In the genomic region with DNA sequence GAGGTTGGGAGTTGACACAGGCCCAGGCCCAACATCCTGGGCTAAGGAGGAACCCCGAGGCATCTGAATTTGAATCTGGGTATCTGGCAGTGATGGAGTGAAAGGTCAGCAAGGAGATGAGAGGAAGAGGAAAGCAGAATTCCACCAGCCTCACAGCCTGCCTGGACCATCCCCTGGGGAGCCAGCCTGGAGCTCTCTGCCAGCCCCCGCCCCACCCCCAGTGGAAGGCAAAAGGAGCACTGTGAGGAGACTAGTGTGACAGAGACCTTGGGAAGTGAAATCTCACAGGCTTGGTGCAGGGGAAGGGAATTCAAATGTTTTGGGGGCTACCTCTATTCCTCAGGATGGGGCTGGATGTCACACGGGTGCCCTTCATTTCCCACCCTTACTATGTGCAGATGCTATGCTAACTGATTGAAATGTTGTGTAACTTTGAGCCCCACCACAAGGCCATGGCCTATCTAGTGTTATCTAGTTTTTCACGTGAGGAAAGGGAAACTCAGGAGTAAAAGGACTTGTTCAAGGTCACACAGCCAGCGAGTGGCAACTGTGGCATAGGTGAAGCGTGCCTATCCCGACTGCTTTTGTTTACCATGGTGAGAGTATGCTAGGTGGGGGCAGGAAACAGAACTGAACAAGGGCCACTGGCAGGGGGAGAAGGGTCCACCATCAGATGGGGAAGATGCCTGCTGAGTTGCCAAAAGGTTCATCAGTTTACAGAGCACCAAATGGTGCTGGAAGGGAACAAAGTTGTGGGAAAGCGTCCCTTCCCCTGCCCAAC, we compare ENCODE assay signal across 10 cellular contexts. TPM values are rescaled to one million over a fixed set of nuclear protein-coding genes. Genes with fewer than 3 reads are reported as not detected.
A peak's percentile ranks its signal among the peaks of the same experiment; 100 is the strongest.
DNase-seq lines count a peak whose midpoint lies in the region; ATAC-seq and TF ChIP-seq lines count a peak whose summit lies in the region.
"Had no signal": no experiment of that assay in that cellular context is flagged by ENCODE, and none has a peak within 500 bp of the region (broad histone marks: within the 10 kb centered on the region; RNA-seq: fewer than 3 reads in every experiment).

No MANE protein-coding gene starts in this region.

- TF ChIP-seq CTCF in CD8-positive, alpha-beta T cell (IDR thresholded peaks at IDR 0.05) = no peak

- H3K36me3 Mint-ChIP-seq in CD8-positive, alpha-beta T cell = no peaks in the 10 kb centered on the region
- no peaks in the 10 kb centered on the region for H3K36me3 Mint-ChIP-seq in T-cell

- peaks cover 31% of the 10 kb centered on the region for H3K4me1 Mint-ChIP-seq in CD8-positive, alpha-beta T cell (ENCODE audit: low read depth)
- H3K4me1 Mint-ChIP-seq in T-cell = peaks cover 33 to 42% (median 39%) of the 10 kb centered on the region in 3 donors

- CTCF ChIA-PET in CD8-positive, alpha-beta T cell (lab: Charles Lee) = interaction anchor here (0.7 to 3.5 kb wide), 3 partner anchors 10 to 20 kb away, joined by 3 to 19 read pairs (median 3); no protein-coding TSS in a partner anchor
- CTCF ChIA-PET in T-cell (lab: Charles Lee) = interaction anchor here (0.6 to 0.9 kb wide), 3 partner anchors 88 to 194 kb away, joined by 3 to 5 read pairs (median 5); no protein-coding TSS in a partner anchor

- no peaks in the 10 kb centered on the region for H3K9me3 ChIP-seq in CD8-positive, alpha-beta T cell (ENCODE audit: low read length)
- H3K9me3 ChIP-seq in iPS-18a (ENCODE audit: control insufficient read depth, low read depth, low read length) = no peaks in the 10 kb centered on the region

- H3K27me3 Mint-ChIP-seq in CD8-positive, alpha-beta T cell (ENCODE audit: low read depth) = no peaks in the 10 kb centered on the region
- no peaks in the 10 kb centered on the region for H3K27me3 Mint-ChIP-seq in T-cell

- DNase-seq in CD8-positive, alpha-beta T cell = no peak
- DNase-seq in T-cell = no peak
- no peak for DNase-seq in cerebellar nuclear complex (lab: John Stamatoyannopoulos, UW)
- no peak for DNase-seq in NCI-H1694 treated with DMSO at 0.1 percent for 48 hours (lab: John Stamatoyannopoulos, UW)
- DNase-seq: DND-41 had no signal

- no peaks in the 10 kb centered on the region for H3K27me3 ChIP-seq in CD8-positive, alpha-beta T cell (ENCODE audit: insufficient read depth, low read length)
- no peaks in the 10 kb centered on the region for H3K27me3 ChIP-seq in iPS-18a (ENCODE audit: control insufficient read depth, insufficient read depth, low read length)
- H3K27me3 ChIP-seq in rectal smooth muscle tissue (ENCODE audit: control insufficient read depth, insufficient read depth, low read length) = no peaks in the 10 kb centered on the region

- H3K36me3 ChIP-seq in CD8-positive, alpha-beta T cell (ENCODE audit: insufficient read depth, low read length) = no peaks in the 10 kb centered on the region
- H3K36me3 ChIP-seq in iPS-18a (ENCODE audit: control insufficient read depth, low read depth, low read length) (no peaks in the 10 kb centered on the region), rectal smooth muscle tissue (ENCODE audit: control insufficient read depth, insufficient read depth, low read length) (no peaks in the 10 kb centered on the region)

- H3K27ac Mint-ChIP-seq in CD8-positive, alpha-beta T cell = no peak overlapping the region
- H3K27ac Mint-ChIP-seq in T-cell = peak overlapping the region in 1 of 2 donors; percentile 29
- H3K27ac Mint-ChIP-seq: activated T-helper 2 cell treated with anti-CD3 and anti-CD28 coated beads, Interferon-gamma antibody, Interleukin-2, Interleukin-4, amounts not matched to agents 10 μg/mL and 5 μg/mL and 100 μg/mL, durations not matched to agents 14 hours and 24 hours and 36 hours had no signal

- no peak for ATAC-seq in CD8-positive, alpha-beta T cell
- ATAC-seq in T-cell (replicated peaks in 1 of 4) (no peak), HG03432 (IDR thresholded peaks at IDR 0.05; ENCODE audit: unreplicated experiment) (no peak), HG02623 (IDR thresholded peaks at IDR 0.05; ENCODE audit: unreplicated experiment) (no peak)

- H3K4me3 ChIP-seq in CD8-positive, alpha-beta T cell (ENCODE audit: low read depth, low read length) = no peak overlapping the region
- H3K4me3 ChIP-seq in iPS-18a (ENCODE audit: low read length) (peak overlapping the region; percentile 42), rectal smooth muscle tissue (ENCODE audit: low read length) (peak overlapping the region; percentile 57)

- intact Hi-C loops in CD8-positive, alpha-beta T cell (cut with DNase I, micrococcal nuclease) = no loop called here

- no peaks in the 10 kb centered on the region for H3K9me3 Mint-ChIP-seq in CD8-positive, alpha-beta T cell
- no peaks in the 10 kb centered on the region for H3K9me3 Mint-ChIP-seq in T-cell
- H3K9me3 Mint-ChIP-seq: activated T-helper 2 cell treated with anti-CD3 and anti-CD28 coated beads, Interferon-gamma antibody, Interleukin-2, Interleukin-4, amounts not matched to agents 10 μg/mL and 5 μg/mL and 100 μg/mL, durations not matched to agents 14 hours and 24 hours and 36 hours had no signal

- peak overlapping the region; percentile 56 for H3K9ac ChIP-seq in iPS-18a (ENCODE audit: low read length)
- no peak overlapping the region for H3K9ac ChIP-seq in rectal smooth muscle tissue (ENCODE audit: low read length)

- peak overlapping the region; percentile 16 for H3K4me3 Mint-ChIP-seq in CD8-positive, alpha-beta T cell
- H3K4me3 Mint-ChIP-seq in T-cell = peak overlapping the region; percentile 3 to 48 (median 41)

- H3K27ac ChIP-seq in CD8-positive, alpha-beta T cell (ENCODE audit: low read depth, low read length) = no peak overlapping the region
- H3K27ac ChIP-seq in iPS-18a (ENCODE audit: low read length) (no peak overlapping the region), rectal smooth muscle tissue (ENCODE audit: low read depth, low read length) (peak overlapping the region; percentile 84)

- H3K4me1 ChIP-seq in CD8-positive, alpha-beta T cell (ENCODE audit: insufficient read depth, low read length) = no peaks in the 10 kb centered on the region
- H3K4me1 ChIP-seq in iPS-18a (ENCODE audit: control insufficient read depth, low read depth, low read length) = peaks cover 56% of the 10 kb centered on the region
- peaks cover 61% of the 10 kb centered on the region for H3K4me1 ChIP-seq in rectal smooth muscle tissue (ENCODE audit: control insufficient read depth, insufficient read depth, low read length)

- POLR2A ChIA-PET in CD8-positive, alpha-beta T cell (lab: Charles Lee) = interaction anchor here (0.5 kb wide), 1 partner anchor 147 kb away, joined by 3 read pairs; no protein-coding TSS in a partner anchor
- POLR2A ChIA-PET in T-cell (lab: Charles Lee) = no interaction called here

RNA-seq across cellular contexts. Expression of a gene that starts 29.8 kb away (rescaled TPM):
- total RNA-seq in CD8-positive, alpha-beta T cell = 10 to 100 TPM; 19.5 to 21.1 TPM
- 10 to 100 TPM; 21.9 to 26.4 (median 23.1) TPM for total RNA-seq in T-cell
